1 cellular context compared by ENCODE assay signal in genomic region chr13:94303644-94304174, GRCh38.
A peak's percentile ranks its signal among the peaks of the same experiment; 100 is the strongest.
TF ChIP-seq lines count a peak whose summit lies in the region.

No MANE protein-coding gene starts in this region.

TF ChIP-seq in HepG2, 621 proteins besides CTCF, POLR2A, EP300 and RAD21 (continued from another document and continues in another):
- no peak for TF ChIP-seq ZNF512B (CRISPR knock-in tag; IDR thresholded peaks at IDR 0.05; ENCODE audit: borderline replicate concordance)
- TF ChIP-seq ARID4A (CRISPR knock-in tag; IDR thresholded peaks at IDR 0.05; ENCODE audit: borderline replicate concordance), result no peak
- no peak for TF ChIP-seq DR1 (CRISPR knock-in tag; IDR thresholded peaks at IDR 0.05)
- TF ChIP-seq ATF7 (IDR thresholded peaks at IDR 0.05), result peak; percentile 42
- TF ChIP-seq ATF7 (CRISPR knock-in tag; IDR thresholded peaks at IDR 0.05), result no peak
- no peak for TF ChIP-seq NCOA1 (CRISPR knock-in tag; IDR thresholded peaks at IDR 0.05)
- TF ChIP-seq PHF8 (CRISPR knock-in tag; IDR thresholded peaks at IDR 0.05), result no peak
- TF ChIP-seq TRIM24 (CRISPR knock-in tag; IDR thresholded peaks at IDR 0.05), result no peak
- no peak for TF ChIP-seq ZNF441 (CRISPR knock-in tag; IDR thresholded peaks at IDR 0.05; ENCODE audit: borderline replicate concordance)
- TF ChIP-seq HOMEZ (CRISPR knock-in tag; IDR thresholded peaks at IDR 0.05; ENCODE audit: low read depth), result peak; percentile 39; the same call in 1 of the 2 replicates
- TF ChIP-seq YEATS4 (CRISPR knock-in tag; IDR thresholded peaks at IDR 0.05; ENCODE audit: borderline replicate concordance), result peak; percentile 27; the same call in 1 of the 2 replicates
- TF ChIP-seq MYC (CRISPR knock-in tag; IDR thresholded peaks at IDR 0.05; ENCODE audit: borderline replicate concordance), result no peak
- TF ChIP-seq RFXAP (CRISPR knock-in tag; IDR thresholded peaks at IDR 0.05; ENCODE audit: borderline replicate concordance), result no peak
- TF ChIP-seq ZNF362 (CRISPR knock-in tag; IDR thresholded peaks at IDR 0.05; ENCODE audit: borderline replicate concordance), result peak; percentile 87; the same call in 1 of the 2 replicates
- no peak for TF ChIP-seq KMT2B (CRISPR knock-in tag; IDR thresholded peaks at IDR 0.05)
- TF ChIP-seq GFI1 (CRISPR knock-in tag; IDR thresholded peaks at IDR 0.05; ENCODE audit: borderline replicate concordance), result peak; percentile 33; the same call in 1 of the 2 replicates
- no peak for TF ChIP-seq NFE2L2 (IDR thresholded peaks at IDR 0.05; ENCODE audit: low read length)
- TF ChIP-seq SMYD3 (CRISPR knock-in tag; IDR thresholded peaks at IDR 0.05), result 0 out of 2 replicates have a peak, but pooled peaks have one; percentile 31
- peak; percentile 23; the same call in 1 of the 2 replicates for TF ChIP-seq FOXA3 (CRISPR knock-in tag; IDR thresholded peaks at IDR 0.05)
- no peak for TF ChIP-seq TEAD3 (CRISPR knock-in tag; optimal IDR thresholded peaks at IDR 0.05; ENCODE audit: borderline replicate concordance)
- no peak for TF ChIP-seq ZSCAN29 (CRISPR knock-in tag; conservative IDR thresholded peaks at IDR 0.05)
- peak; percentile 64; the same call in 1 of the 2 replicates for TF ChIP-seq NFIC (IDR thresholded peaks at IDR 0.05; ENCODE audit: low read length)
- no peak for TF ChIP-seq FOXO1 (CRISPR knock-in tag; IDR thresholded peaks at IDR 0.05)
- TF ChIP-seq ARID3A (IDR thresholded peaks at IDR 0.05; ENCODE audit: low read depth, low read length), result peak; percentile 75
- TF ChIP-seq ZNF503 (CRISPR knock-in tag; IDR thresholded peaks at IDR 0.05), result no peak
- peak; percentile 74; the same call in 1 of the 2 replicates for TF ChIP-seq HNF1A (IDR thresholded peaks at IDR 0.05; ENCODE audit: low read depth)
- peak; percentile 57; the same call in 1 of the 2 replicates for TF ChIP-seq HNF1A (CRISPR knock-in tag; IDR thresholded peaks at IDR 0.05; ENCODE audit: borderline replicate concordance)
- TF ChIP-seq ZNF629 (CRISPR knock-in tag; conservative IDR thresholded peaks at IDR 0.05), result no peak
- TF ChIP-seq NPAS2 (CRISPR knock-in tag; IDR thresholded peaks at IDR 0.05; ENCODE audit: borderline replicate concordance), result no peak
- no peak for TF ChIP-seq HIVEP1 (CRISPR knock-in tag; IDR thresholded peaks at IDR 0.05)
- TF ChIP-seq RBM22 (optimal IDR thresholded peaks at IDR 0.05; ENCODE audit: low read length), result no peak
- TF ChIP-seq ZNF773 (CRISPR knock-in tag; IDR thresholded peaks at IDR 0.05; ENCODE audit: borderline replicate concordance), result no peak
- TF ChIP-seq ZNF564 (CRISPR knock-in tag; IDR thresholded peaks at IDR 0.05), result no peak
- TF ChIP-seq ZNF577 (CRISPR knock-in tag; IDR thresholded peaks at IDR 0.05; ENCODE audit: borderline replicate concordance, low read depth), result no peak
- no peak for TF ChIP-seq ZNF354B (CRISPR knock-in tag; IDR thresholded peaks at IDR 0.05)
- TF ChIP-seq CSRNP1 (CRISPR knock-in tag; IDR thresholded peaks at IDR 0.05), result no peak
- no peak for TF ChIP-seq FOXP4 (CRISPR knock-in tag; IDR thresholded peaks at IDR 0.05)
- peak; percentile 12; the same call in 1 of the 2 replicates for TF ChIP-seq HNF4A (CRISPR knock-in tag; IDR thresholded peaks at IDR 0.05)
- no peak for TF ChIP-seq HDAC6 (IDR thresholded peaks at IDR 0.05; ENCODE audit: low read depth, low read length)
